In genomic region chr1:113018911-113019310, GRCh38 we compare ENCODE assay signal across 27 cellular contexts.
"Had no signal": no experiment of that assay in that cellular context is flagged by ENCODE, and none has a peak within 500 bp of the region (broad histone marks: within the 10 kb centered on the region; RNA-seq: fewer than 3 reads in every experiment).

No MANE protein-coding gene starts in this region.

- H3K9ac ChIP-seq: SK-N-SH had no signal

- H3K27me3 Mint-ChIP-seq: activated CD4-positive, alpha-beta T cell treated with anti-CD3 and anti-CD28 coated beads for 36 hours; activated CD8-positive, alpha-beta T cell treated with anti-CD3 and anti-CD28 coated beads for 36 hours; activated naive CD8-positive, alpha-beta T cell treated with anti-CD3 and anti-CD28 coated beads, Interleukin-2, amount 10 ng/mL, durations not matched to agents 7 days and 5 days had no signal

- H3K27ac ChIP-seq: adrenal gland, Peyer's patch, SJCRH30, VCaP had no signal

- H3K4me2 ChIP-seq: SK-N-SH had no signal

- H3K9me3 ChIP-seq: adrenal gland, Peyer's patch, SJCRH30, SK-N-SH had no signal

- H3K36me3 ChIP-seq: adrenal gland, Peyer's patch, SJCRH30 had no signal

- H3K4me1 Mint-ChIP-seq: activated CD4-positive, alpha-beta T cell treated with anti-CD3 and anti-CD28 coated beads for 36 hours; activated naive CD8-positive, alpha-beta T cell treated with anti-CD3 and anti-CD28 coated beads, Interleukin-2, amount 10 ng/mL, durations not matched to agents 7 days and 5 days had no signal

- DNase-seq: activated CD4-positive, alpha-beta T cell treated with anti-CD3 and anti-CD28 coated beads for 36 hours; activated CD8-positive, alpha-beta memory T cell treated with anti-CD3 and anti-CD28 coated beads, Interleukin-2, amount 50 U/mL, for 4 hours; activated CD8-positive, alpha-beta T cell treated with anti-CD3 and anti-CD28 coated beads for 36 hours; activated naive CD4-positive, alpha-beta T cell treated with anti-CD3 and anti-CD28 coated beads, Interleukin-2, amount 50 U/mL, for 16 hours; activated naive CD8-positive, alpha-beta T cell treated with anti-CD3 and anti-CD28 coated beads, Interleukin-2, amount 10 ng/mL, durations not matched to agents 7 days and 5 days; activated T-cell treated with anti-CD3 and anti-CD28 coated beads, Interleukin-2, amount 50 U/mL, for 72 hours; adrenal gland; anterior cingulate cortex; cerebellar nuclear complex; Kasumi-1; NCI-H1092; NCI-H1417; NCI-H1930; NCI-H2171 treated with DMSO at 0.1 percent for 48 hours; NCI-H345; NCI-H510A; NCI-H526 treated with DMSO at 0.1 percent for 48 hours; NK-92 treated with Interleukin-12 subunit alpha and Interleukin-12 subunit beta, amount 100 ng/mL, for 24 hours; Peyer's patch; Right ventricle myocardium superior; SJCRH30; SK-N-SH; SW 1271 had no signal

- H3K4me3 Mint-ChIP-seq: activated CD4-positive, alpha-beta T cell treated with anti-CD3 and anti-CD28 coated beads for 36 hours; activated CD8-positive, alpha-beta T cell treated with anti-CD3 and anti-CD28 coated beads for 36 hours; activated naive CD8-positive, alpha-beta T cell treated with anti-CD3 and anti-CD28 coated beads, Interleukin-2, amount 10 ng/mL, durations not matched to agents 7 days and 5 days; activated T-cell treated with anti-CD3 and anti-CD28 coated beads, Interleukin-2, amount 50 U/mL, for 72 hours; T-helper 1 cell treated with Interleukin-12 subunit alpha and Interleukin-12 subunit beta and Interleukin-4 antibody, amounts not matched to agents 30 μg/mL and 1 μg/mL, for 36 hours had no signal

- ATAC-seq: activated CD4-positive, alpha-beta T cell treated with anti-CD3 and anti-CD28 coated beads for 36 hours; activated CD8-positive, alpha-beta T cell treated with anti-CD3 and anti-CD28 coated beads for 36 hours; activated T-cell treated with anti-CD3 and anti-CD28 coated beads, Interleukin-2, amount 50 U/mL, for 72 hours had no signal

- H3K4me3 ChIP-seq: adrenal gland, Peyer's patch, SJCRH30 had no signal

- H3K27me3 ChIP-seq: adrenal gland, Peyer's patch, SJCRH30 had no signal

- H3K27ac Mint-ChIP-seq: activated CD4-positive, alpha-beta T cell treated with anti-CD3 and anti-CD28 coated beads for 36 hours; activated CD8-positive, alpha-beta T cell treated with anti-CD3 and anti-CD28 coated beads for 36 hours; activated naive CD8-positive, alpha-beta T cell treated with anti-CD3 and anti-CD28 coated beads, Interleukin-2, amount 10 ng/mL, durations not matched to agents 7 days and 5 days; activated T-cell treated with anti-CD3 and anti-CD28 coated beads, Interleukin-2, amount 50 U/mL, for 72 hours; activated T-helper 2 cell treated with anti-CD3 and anti-CD28 coated beads, Interferon-gamma antibody, Interleukin-2, Interleukin-4, amounts not matched to agents 10 μg/mL and 5 μg/mL and 100 μg/mL, durations not matched to agents 14 hours and 24 hours and 36 hours; T-helper 1 cell treated with Interleukin-12 subunit alpha and Interleukin-12 subunit beta and Interleukin-4 antibody, amounts not matched to agents 30 μg/mL and 1 μg/mL, for 36 hours had no signal

- FAIRE-seq: TTC549 had no signal

- H3K9me3 Mint-ChIP-seq: activated CD8-positive, alpha-beta T cell treated with anti-CD3 and anti-CD28 coated beads for 36 hours; activated naive CD8-positive, alpha-beta T cell treated with anti-CD3 and anti-CD28 coated beads, Interleukin-2, amount 10 ng/mL, durations not matched to agents 7 days and 5 days; activated T-cell treated with anti-CD3 and anti-CD28 coated beads, Interleukin-2, amount 50 U/mL, for 72 hours; activated T-helper 2 cell treated with anti-CD3 and anti-CD28 coated beads, Interferon-gamma antibody, Interleukin-2, Interleukin-4, amounts not matched to agents 10 μg/mL and 5 μg/mL and 100 μg/mL, durations not matched to agents 14 hours and 24 hours and 36 hours; T-helper 1 cell treated with Interleukin-12 subunit alpha and Interleukin-12 subunit beta and Interleukin-4 antibody, amounts not matched to agents 30 μg/mL and 1 μg/mL, for 36 hours had no signal

- H3K4me1 ChIP-seq: adrenal gland, Peyer's patch, SJCRH30 had no signal
